ENCODE assay signal across 11 cellular contexts in genomic region chr10:11553773-11554381, GRCh38. TPM values are rescaled to one million over a fixed set of nuclear protein-coding genes. Genes with fewer than 3 reads are reported as not detected.
DNase-seq lines count a peak whose midpoint lies in the region; ATAC-seq, FAIRE-seq and TF ChIP-seq lines count a peak whose summit lies in the region.
"Had no signal": no experiment of that assay in that cellular context is flagged by ENCODE, and none has a peak within 500 bp of the region (broad histone marks: within the 10 kb centered on the region; RNA-seq: fewer than 3 reads in every experiment).

No MANE protein-coding gene starts in this region.

- DNase-seq in GM12892 (ENCODE audit: insufficient read length), result no peak
- DNase-seq in activated T-helper 1 cell treated with anti-CD3 and anti-CD28 coated beads, Interleukin-12 subunit alpha, Interleukin-12 subunit beta, Interleukin-2, Interleukin-4 antibody, amounts not matched to agents 30 ng/mL and 10 ng/mL and 1 ng/mL, durations not matched to agents 14 hours and 24 hours and 36 hours (ENCODE audit: low spot score), result no peak
- no peak for DNase-seq in DMS114 treated with DMSO at 0.1 percent for 48 hours (lab: John Stamatoyannopoulos, UW; ENCODE audit: unreplicated experiment)
- DNase-seq in DMS 273 (lab: John Stamatoyannopoulos, UW; ENCODE audit: unreplicated experiment), result no peak
- no peak for DNase-seq in superior temporal gyrus (ENCODE audit: extremely low spot score)
- DNase-seq: NCI-H1417 had no signal

- H3K9me3 Mint-ChIP-seq in activated T-helper 1 cell treated with anti-CD3 and anti-CD28 coated beads, Interleukin-12 subunit alpha, Interleukin-12 subunit beta, Interleukin-2, Interleukin-4 antibody, amounts not matched to agents 30 ng/mL and 10 ng/mL and 1 ng/mL, durations not matched to agents 14 hours and 24 hours and 36 hours, result no peaks in the 10 kb centered on the region

- peak overlapping the region; percentile 57 for H3K27ac Mint-ChIP-seq in activated T-helper 1 cell treated with anti-CD3 and anti-CD28 coated beads, Interleukin-12 subunit alpha, Interleukin-12 subunit beta, Interleukin-2, Interleukin-4 antibody, amounts not matched to agents 30 ng/mL and 10 ng/mL and 1 ng/mL, durations not matched to agents 14 hours and 24 hours and 36 hours
- H3K27ac Mint-ChIP-seq: nephron had no signal

- H3K27me3 Mint-ChIP-seq in activated T-helper 1 cell treated with anti-CD3 and anti-CD28 coated beads, Interleukin-12 subunit alpha, Interleukin-12 subunit beta, Interleukin-2, Interleukin-4 antibody, amounts not matched to agents 30 ng/mL and 10 ng/mL and 1 ng/mL, durations not matched to agents 14 hours and 24 hours and 36 hours (ENCODE audit: insufficient read depth), result peaks cover 15% of the 10 kb centered on the region

- H3K36me3 Mint-ChIP-seq in activated T-helper 1 cell treated with anti-CD3 and anti-CD28 coated beads, Interleukin-12 subunit alpha, Interleukin-12 subunit beta, Interleukin-2, Interleukin-4 antibody, amounts not matched to agents 30 ng/mL and 10 ng/mL and 1 ng/mL, durations not matched to agents 14 hours and 24 hours and 36 hours (ENCODE audit: low read depth), result no peaks in the 10 kb centered on the region

- TF ChIP-seq POLR2A in GM12892 (IDR thresholded peaks at IDR 0.05; ENCODE audit: low read depth, low read length), result no peak

- FAIRE-seq in GM12892 (lab: Jason Lieb, UNC), result peak; percentile 90
- FAIRE-seq: G401.6 had no signal

- H3K4me1 Mint-ChIP-seq in activated T-helper 1 cell treated with anti-CD3 and anti-CD28 coated beads, Interleukin-12 subunit alpha, Interleukin-12 subunit beta, Interleukin-2, Interleukin-4 antibody, amounts not matched to agents 30 ng/mL and 10 ng/mL and 1 ng/mL, durations not matched to agents 14 hours and 24 hours and 36 hours (ENCODE audit: low read depth), result peaks cover 33% of the 10 kb centered on the region

- intact Hi-C loops in activated T-helper 1 cell treated with anti-CD3 and anti-CD28 coated beads, Interleukin-12 subunit alpha, Interleukin-12 subunit beta, Interleukin-2, Interleukin-4 antibody, amounts not matched to agents 30 ng/mL and 10 ng/mL and 1 ng/mL, durations not matched to agents 14 hours and 24 hours and 36 hours (cut with micrococcal nuclease), result no loop called here

- peak; percentile 91 for ATAC-seq in GM19455 (IDR thresholded peaks at IDR 0.05; ENCODE audit: unreplicated experiment)
- ATAC-seq in HG03097 (IDR thresholded peaks at IDR 0.05; ENCODE audit: low FRiP score, unreplicated experiment), result peak; percentile 69
- ATAC-seq in esophagus mucosa, result no peak

- no peak overlapping the region for H3K4me3 Mint-ChIP-seq in activated T-helper 1 cell treated with anti-CD3 and anti-CD28 coated beads, Interleukin-12 subunit alpha, Interleukin-12 subunit beta, Interleukin-2, Interleukin-4 antibody, amounts not matched to agents 30 ng/mL and 10 ng/mL and 1 ng/mL, durations not matched to agents 14 hours and 24 hours and 36 hours
- H3K4me3 Mint-ChIP-seq: nephron had no signal

RNA-seq across cellular contexts. Expression of gene USP6NL, which starts 57.6 kb away (rescaled TPM):
- 10.6 TPM for polyA plus RNA-seq in GM12892 (2012; ENCODE audit: missing spikeins)
- total RNA-seq in activated T-helper 1 cell treated with anti-CD3 and anti-CD28 coated beads, Interleukin-12 subunit alpha, Interleukin-12 subunit beta, Interleukin-2, Interleukin-4 antibody, amounts not matched to agents 30 ng/mL and 10 ng/mL and 1 ng/mL, durations not matched to agents 14 hours and 24 hours and 36 hours, result 0.64 and 0.78 TPM in 2 replicates
- total RNA-seq in esophagus mucosa, result 33.3 TPM

Comparison
In these comparisons a context has a peak if more than half of its experiments do, and no peak if none do; other contexts are left out.
1. RNA of gene USP6NL, which starts 57.6 kb away (total RNA-seq): 33.3 TPM in esophagus mucosa (single experiment); 0.64 to 0.78 TPM in activated T-helper 1 cell treated with anti-CD3 and anti-CD28 coated beads, Interleukin-12 subunit alpha, Interleukin-12 subunit beta, Interleukin-2, Interleukin-4 antibody, amounts not matched to agents 30 ng/mL and 10 ng/mL and 1 ng/mL, durations not matched to agents 14 hours and 24 hours and 36 hours; every median in the first group is over 10 times any median in the second.